ENCODE assay signal across 2 cellular contexts in the genomic region with DNA sequence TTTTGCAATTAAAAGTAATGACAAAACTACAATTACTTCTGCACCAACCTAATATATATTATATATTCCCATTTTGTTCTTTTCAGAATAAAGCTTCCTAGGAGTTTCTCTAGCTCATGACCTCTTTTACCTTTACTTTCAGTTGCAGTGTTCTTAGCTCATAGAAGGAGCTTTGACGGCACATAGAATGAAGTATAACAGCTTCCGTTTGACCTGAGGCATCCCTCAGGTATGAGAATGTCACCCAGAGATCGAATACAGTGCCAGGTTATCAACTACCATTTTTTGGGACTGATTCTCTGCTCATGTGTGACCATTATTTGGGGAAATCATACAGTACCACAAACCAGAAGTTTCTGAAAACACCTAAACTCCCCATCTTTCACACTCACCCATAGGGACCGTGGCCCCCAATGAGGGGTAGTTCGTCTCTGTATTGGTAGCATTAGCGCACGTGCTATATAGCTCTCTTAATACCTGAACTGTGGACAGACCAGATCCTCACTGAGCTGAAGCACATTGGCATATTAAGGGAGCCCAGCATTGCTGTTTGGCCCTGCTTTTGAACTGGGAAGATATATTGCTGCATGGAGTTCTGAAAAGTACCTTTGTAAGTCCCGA.
TF ChIP-seq lines count a peak whose summit lies in the region.

No MANE protein-coding gene starts in this region.

TF ChIP-seq in GM23338, 12 proteins besides CTCF, POLR2A, EP300 and RAD21 (continued from another document):
- TF ChIP-seq, protein P1, sequence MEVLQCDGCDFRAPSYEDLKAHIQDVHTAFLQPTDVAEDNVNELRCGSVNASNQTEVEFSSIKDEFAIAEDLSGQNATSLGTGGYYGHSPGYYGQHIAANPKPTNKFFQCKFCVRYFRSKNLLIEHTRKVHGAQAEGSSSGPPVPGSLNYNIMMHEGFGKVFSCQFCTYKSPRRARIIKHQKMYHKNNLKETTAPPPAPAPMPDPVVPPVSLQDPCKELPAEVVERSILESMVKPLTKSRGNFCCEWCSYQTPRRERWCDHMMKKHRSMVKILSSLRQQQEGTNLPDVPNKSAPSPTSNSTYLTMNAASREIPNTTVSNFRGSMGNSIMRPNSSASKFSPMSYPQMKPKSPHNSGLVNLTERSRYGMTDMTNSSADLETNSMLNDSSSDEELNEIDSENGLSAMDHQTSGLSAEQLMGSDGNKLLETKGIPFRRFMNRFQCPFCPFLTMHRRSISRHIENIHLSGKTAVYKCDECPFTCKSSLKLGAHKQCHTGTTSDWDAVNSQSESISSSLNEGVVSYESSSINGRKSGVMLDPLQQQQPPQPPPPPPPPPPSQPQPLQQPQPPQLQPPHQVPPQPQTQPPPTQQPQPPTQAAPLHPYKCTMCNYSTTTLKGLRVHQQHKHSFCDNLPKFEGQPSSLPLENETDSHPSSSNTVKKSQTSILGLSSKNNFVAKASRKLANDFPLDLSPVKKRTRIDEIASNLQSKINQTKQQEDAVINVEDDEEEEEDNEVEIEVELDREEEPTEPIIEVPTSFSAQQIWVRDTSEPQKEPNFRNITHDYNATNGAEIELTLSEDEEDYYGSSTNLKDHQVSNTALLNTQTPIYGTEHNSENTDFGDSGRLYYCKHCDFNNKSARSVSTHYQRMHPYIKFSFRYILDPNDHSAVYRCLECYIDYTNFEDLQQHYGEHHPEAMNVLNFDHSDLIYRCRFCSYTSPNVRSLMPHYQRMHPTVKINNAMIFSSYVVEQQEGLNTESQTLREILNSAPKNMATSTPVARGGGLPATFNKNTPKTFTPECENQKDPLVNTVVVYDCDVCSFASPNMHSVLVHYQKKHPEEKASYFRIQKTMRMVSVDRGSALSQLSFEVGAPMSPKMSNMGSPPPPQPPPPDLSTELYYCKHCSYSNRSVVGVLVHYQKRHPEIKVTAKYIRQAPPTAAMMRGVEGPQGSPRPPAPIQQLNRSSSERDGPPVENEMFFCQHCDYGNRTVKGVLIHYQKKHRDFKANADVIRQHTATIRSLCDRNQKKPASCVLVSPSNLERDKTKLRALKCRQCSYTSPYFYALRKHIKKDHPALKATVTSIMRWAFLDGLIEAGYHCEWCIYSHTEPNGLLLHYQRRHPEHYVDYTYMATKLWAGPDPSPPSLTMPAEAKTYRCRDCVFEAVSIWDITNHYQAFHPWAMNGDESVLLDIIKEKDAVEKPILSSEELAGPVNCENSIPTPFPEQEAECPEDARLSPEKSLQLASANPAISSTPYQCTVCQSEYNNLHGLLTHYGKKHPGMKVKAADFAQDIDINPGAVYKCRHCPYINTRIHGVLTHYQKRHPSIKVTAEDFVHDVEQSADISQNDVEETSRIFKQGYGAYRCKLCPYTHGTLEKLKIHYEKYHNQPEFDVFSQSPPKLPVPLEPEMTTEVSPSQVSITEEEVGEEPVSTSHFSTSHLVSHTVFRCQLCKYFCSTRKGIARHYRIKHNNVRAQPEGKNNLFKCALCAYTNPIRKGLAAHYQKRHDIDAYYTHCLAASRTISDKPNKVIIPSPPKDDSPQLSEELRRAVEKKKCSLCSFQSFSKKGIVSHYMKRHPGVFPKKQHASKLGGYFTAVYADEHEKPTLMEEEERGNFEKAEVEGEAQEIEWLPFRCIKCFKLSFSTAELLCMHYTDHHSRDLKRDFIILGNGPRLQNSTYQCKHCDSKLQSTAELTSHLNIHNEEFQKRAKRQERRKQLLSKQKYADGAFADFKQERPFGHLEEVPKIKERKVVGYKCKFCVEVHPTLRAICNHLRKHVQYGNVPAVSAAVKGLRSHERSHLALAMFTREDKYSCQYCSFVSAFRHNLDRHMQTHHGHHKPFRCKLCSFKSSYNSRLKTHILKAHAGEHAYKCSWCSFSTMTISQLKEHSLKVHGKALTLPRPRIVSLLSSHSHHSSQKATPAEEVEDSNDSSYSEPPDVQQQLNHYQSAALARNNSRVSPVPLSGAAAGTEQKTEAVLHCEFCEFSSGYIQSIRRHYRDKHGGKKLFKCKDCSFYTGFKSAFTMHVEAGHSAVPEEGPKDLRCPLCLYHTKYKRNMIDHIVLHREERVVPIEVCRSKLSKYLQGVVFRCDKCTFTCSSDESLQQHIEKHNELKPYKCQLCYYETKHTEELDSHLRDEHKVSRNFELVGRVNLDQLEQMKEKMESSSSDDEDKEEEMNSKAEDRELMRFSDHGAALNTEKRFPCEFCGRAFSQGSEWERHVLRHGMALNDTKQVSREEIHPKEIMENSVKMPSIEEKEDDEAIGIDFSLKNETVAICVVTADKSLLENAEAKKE (CRISPR knock-in tag; IDR thresholded peaks at IDR 0.05): no peak
- no peak for TF ChIP-seq EZH2phosphoT487 (IDR thresholded peaks at IDR 0.05; ENCODE audit: unreplicated experiment)
- TF ChIP-seq CREB1 (CRISPR knock-in tag; IDR thresholded peaks at IDR 0.05; ENCODE audit: low read depth): no peak
- no peak for TF ChIP-seq ZNF331 (CRISPR knock-in tag; IDR thresholded peaks at IDR 0.05; ENCODE audit: low read depth)

TF ChIP-seq in GM12878, 131 proteins besides CTCF, POLR2A, EP300 and RAD21 (continued from another document and continues in another):
- TF ChIP-seq FOXK2 (IDR thresholded peaks at IDR 0.05): no peak
- TF ChIP-seq IKZF1 (conservative IDR thresholded peaks at IDR 0.05): no peak; the same call in 1 of the 2 replicates
- TF ChIP-seq RUNX3 (IDR thresholded peaks at IDR 0.05; ENCODE audit: low read length): no peak
- TF ChIP-seq, protein P2, sequence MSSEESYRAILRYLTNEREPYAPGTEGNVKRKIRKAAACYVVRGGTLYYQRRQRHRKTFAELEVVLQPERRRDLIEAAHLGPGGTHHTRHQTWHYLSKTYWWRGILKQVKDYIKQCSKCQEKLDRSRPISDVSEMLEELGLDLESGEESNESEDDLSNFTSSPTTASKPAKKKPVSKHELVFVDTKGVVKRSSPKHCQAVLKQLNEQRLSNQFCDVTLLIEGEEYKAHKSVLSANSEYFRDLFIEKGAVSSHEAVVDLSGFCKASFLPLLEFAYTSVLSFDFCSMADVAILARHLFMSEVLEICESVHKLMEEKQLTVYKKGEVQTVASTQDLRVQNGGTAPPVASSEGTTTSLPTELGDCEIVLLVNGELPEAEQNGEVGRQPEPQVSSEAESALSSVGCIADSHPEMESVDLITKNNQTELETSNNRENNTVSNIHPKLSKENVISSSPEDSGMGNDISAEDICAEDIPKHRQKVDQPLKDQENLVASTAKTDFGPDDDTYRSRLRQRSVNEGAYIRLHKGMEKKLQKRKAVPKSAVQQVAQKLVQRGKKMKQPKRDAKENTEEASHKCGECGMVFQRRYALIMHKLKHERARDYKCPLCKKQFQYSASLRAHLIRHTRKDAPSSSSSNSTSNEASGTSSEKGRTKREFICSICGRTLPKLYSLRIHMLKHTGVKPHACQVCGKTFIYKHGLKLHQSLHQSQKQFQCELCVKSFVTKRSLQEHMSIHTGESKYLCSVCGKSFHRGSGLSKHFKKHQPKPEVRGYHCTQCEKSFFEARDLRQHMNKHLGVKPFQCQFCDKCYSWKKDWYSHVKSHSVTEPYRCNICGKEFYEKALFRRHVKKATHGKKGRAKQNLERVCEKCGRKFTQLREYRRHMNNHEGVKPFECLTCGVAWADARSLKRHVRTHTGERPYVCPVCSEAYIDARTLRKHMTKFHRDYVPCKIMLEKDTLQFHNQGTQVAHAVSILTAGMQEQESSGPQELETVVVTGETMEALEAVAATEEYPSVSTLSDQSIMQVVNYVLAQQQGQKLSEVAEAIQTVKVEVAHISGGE (CRISPR knock-in tag; IDR thresholded peaks at IDR 0.05): no peak
- no peak for TF ChIP-seq JUNB (IDR thresholded peaks at IDR 0.05)
- TF ChIP-seq, protein P3, sequence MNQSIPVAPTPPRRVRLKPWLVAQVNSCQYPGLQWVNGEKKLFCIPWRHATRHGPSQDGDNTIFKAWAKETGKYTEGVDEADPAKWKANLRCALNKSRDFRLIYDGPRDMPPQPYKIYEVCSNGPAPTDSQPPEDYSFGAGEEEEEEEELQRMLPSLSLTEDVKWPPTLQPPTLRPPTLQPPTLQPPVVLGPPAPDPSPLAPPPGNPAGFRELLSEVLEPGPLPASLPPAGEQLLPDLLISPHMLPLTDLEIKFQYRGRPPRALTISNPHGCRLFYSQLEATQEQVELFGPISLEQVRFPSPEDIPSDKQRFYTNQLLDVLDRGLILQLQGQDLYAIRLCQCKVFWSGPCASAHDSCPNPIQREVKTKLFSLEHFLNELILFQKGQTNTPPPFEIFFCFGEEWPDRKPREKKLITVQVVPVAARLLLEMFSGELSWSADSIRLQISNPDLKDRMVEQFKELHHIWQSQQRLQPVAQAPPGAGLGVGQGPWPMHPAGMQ (IDR thresholded peaks at IDR 0.05; ENCODE audit: borderline replicate concordance): no peak
- TF ChIP-seq WRNIP1 (IDR thresholded peaks at IDR 0.05; ENCODE audit: borderline replicate concordance, low read depth, low read length): no peak
- TF ChIP-seq DPF2 (IDR thresholded peaks at IDR 0.05): peak; percentile 34; the same call in 1 of the 2 replicates
- TF ChIP-seq, protein P4, sequence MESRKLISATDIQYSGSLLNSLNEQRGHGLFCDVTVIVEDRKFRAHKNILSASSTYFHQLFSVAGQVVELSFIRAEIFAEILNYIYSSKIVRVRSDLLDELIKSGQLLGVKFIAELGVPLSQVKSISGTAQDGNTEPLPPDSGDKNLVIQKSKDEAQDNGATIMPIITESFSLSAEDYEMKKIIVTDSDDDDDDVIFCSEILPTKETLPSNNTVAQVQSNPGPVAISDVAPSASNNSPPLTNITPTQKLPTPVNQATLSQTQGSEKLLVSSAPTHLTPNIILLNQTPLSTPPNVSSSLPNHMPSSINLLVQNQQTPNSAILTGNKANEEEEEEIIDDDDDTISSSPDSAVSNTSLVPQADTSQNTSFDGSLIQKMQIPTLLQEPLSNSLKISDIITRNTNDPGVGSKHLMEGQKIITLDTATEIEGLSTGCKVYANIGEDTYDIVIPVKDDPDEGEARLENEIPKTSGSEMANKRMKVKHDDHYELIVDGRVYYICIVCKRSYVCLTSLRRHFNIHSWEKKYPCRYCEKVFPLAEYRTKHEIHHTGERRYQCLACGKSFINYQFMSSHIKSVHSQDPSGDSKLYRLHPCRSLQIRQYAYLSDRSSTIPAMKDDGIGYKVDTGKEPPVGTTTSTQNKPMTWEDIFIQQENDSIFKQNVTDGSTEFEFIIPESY (IDR thresholded peaks at IDR 0.05): no peak
- no peak for TF ChIP-seq ZNF217 (IDR thresholded peaks at IDR 0.05)
- no peak for TF ChIP-seq POU2F2 (IDR thresholded peaks at IDR 0.05; ENCODE audit: borderline replicate concordance, low read depth, low read length)
- TF ChIP-seq, protein P5, sequence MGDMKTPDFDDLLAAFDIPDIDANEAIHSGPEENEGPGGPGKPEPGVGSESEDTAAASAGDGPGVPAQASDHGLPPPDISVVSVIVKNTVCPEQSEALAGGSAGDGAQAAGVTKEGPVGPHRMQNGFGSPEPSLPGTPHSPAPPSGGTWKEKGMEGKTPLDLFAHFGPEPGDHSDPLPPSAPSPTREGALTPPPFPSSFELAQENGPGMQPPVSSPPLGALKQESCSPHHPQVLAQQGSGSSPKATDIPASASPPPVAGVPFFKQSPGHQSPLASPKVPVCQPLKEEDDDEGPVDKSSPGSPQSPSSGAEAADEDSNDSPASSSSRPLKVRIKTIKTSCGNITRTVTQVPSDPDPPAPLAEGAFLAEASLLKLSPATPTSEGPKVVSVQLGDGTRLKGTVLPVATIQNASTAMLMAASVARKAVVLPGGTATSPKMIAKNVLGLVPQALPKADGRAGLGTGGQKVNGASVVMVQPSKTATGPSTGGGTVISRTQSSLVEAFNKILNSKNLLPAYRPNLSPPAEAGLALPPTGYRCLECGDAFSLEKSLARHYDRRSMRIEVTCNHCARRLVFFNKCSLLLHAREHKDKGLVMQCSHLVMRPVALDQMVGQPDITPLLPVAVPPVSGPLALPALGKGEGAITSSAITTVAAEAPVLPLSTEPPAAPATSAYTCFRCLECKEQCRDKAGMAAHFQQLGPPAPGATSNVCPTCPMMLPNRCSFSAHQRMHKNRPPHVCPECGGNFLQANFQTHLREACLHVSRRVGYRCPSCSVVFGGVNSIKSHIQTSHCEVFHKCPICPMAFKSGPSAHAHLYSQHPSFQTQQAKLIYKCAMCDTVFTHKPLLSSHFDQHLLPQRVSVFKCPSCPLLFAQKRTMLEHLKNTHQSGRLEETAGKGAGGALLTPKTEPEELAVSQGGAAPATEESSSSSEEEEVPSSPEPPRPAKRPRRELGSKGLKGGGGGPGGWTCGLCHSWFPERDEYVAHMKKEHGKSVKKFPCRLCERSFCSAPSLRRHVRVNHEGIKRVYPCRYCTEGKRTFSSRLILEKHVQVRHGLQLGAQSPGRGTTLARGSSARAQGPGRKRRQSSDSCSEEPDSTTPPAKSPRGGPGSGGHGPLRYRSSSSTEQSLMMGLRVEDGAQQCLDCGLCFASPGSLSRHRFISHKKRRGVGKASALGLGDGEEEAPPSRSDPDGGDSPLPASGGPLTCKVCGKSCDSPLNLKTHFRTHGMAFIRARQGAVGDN (IDR thresholded peaks at IDR 0.05): peak; percentile 50
- no peak for TF ChIP-seq SMARCA5 (IDR thresholded peaks at IDR 0.05)
- TF ChIP-seq SP1 (IDR thresholded peaks at IDR 0.05; ENCODE audit: low read depth, low read length): no peak
- TF ChIP-seq EGR1 (IDR thresholded peaks at IDR 0.05; ENCODE audit: borderline replicate concordance in 1 of 2, low read depth in 2 of 2, low read length in 2 of 2): no peak
- TF ChIP-seq BHLHE40 (IDR thresholded peaks at IDR 0.05; ENCODE audit: borderline replicate concordance in 1 of 2, low read depth in 2 of 2, low read length in 1 of 2): peak; percentile 58 to 77
- no peak for TF ChIP-seq SMC3 (IDR thresholded peaks at IDR 0.05; ENCODE audit: borderline replicate concordance, low read length)
- TF ChIP-seq NR2F1 (conservative IDR thresholded peaks at IDR 0.05): no peak
- no peak for TF ChIP-seq HCFC1 (IDR thresholded peaks at IDR 0.05; ENCODE audit: low read length)
- TF ChIP-seq ESRRA (IDR thresholded peaks at IDR 0.05; ENCODE audit: low read length): 0 out of 2 replicates have a peak, but pooled peaks have one; percentile 23
- no peak for TF ChIP-seq CBX3 (IDR thresholded peaks at IDR 0.05; ENCODE audit: borderline replicate concordance, low read depth)
- no peak for TF ChIP-seq ZNF622 (IDR thresholded peaks at IDR 0.05)
- TF ChIP-seq, protein P6, sequence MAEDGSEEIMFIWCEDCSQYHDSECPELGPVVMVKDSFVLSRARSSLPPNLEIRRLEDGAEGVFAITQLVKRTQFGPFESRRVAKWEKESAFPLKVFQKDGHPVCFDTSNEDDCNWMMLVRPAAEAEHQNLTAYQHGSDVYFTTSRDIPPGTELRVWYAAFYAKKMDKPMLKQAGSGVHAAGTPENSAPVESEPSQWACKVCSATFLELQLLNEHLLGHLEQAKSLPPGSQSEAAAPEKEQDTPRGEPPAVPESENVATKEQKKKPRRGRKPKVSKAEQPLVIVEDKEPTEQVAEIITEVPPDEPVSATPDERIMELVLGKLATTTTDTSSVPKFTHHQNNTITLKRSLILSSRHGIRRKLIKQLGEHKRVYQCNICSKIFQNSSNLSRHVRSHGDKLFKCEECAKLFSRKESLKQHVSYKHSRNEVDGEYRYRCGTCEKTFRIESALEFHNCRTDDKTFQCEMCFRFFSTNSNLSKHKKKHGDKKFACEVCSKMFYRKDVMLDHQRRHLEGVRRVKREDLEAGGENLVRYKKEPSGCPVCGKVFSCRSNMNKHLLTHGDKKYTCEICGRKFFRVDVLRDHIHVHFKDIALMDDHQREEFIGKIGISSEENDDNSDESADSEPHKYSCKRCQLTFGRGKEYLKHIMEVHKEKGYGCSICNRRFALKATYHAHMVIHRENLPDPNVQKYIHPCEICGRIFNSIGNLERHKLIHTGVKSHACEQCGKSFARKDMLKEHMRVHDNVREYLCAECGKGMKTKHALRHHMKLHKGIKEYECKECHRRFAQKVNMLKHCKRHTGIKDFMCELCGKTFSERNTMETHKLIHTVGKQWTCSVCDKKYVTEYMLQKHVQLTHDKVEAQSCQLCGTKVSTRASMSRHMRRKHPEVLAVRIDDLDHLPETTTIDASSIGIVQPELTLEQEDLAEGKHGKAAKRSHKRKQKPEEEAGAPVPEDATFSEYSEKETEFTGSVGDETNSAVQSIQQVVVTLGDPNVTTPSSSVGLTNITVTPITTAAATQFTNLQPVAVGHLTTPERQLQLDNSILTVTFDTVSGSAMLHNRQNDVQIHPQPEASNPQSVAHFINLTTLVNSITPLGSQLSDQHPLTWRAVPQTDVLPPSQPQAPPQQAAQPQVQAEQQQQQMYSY (CRISPR knock-in tag; IDR thresholded peaks at IDR 0.05): no peak
- peak; percentile 30; the same call in 1 of the 2 replicates for TF ChIP-seq STAT3 (IDR thresholded peaks at IDR 0.05; ENCODE audit: low read depth, low read length)
- TF ChIP-seq JUND (IDR thresholded peaks at IDR 0.05; ENCODE audit: low read depth, low read length): no peak
- TF ChIP-seq MTA2 (IDR thresholded peaks at IDR 0.05; ENCODE audit: low read depth): no peak
